Comparison of ENCODE assay signal across 11 cellular contexts in the genomic region with DNA sequence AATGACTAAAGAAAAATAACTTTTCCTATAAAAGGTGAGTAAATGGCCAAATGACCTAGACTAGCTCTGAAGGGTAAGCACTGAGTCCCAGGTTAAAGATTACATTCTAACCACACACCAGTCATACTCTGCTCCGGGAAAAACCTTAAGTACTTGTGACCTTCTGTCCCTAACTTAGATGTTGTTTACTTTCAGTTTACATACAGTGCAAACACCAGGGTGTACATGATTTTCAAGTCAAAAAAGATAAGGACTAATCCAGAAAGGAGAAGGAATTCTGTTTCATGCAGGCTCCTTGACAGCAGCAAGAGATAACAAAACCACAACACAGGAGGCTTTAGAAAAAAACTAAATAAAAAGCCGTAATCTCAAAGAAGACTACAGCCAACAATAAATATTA.
DNase-seq lines count a peak whose midpoint lies in the region; ATAC-seq and TF ChIP-seq lines count a peak whose summit lies in the region.
"Had no signal": no experiment of that assay in that cellular context is flagged by ENCODE, and none has a peak within 500 bp of the region (broad histone marks: within the 10 kb centered on the region; RNA-seq: fewer than 3 reads in every experiment).

No MANE protein-coding gene starts in this region.

- no peak overlapping the region for H2AFZ ChIP-seq in hepatocyte

- DNase-seq in hepatocyte (ENCODE audit: low spot score) (peak; percentile 38), SKM-1 (lab: John Stamatoyannopoulos, UW; ENCODE audit: unreplicated experiment) (no peak), MCF 10A (ENCODE audit: unreplicated experiment) (no peak), NK-92 (lab: John Stamatoyannopoulos, UW; ENCODE audit: unreplicated experiment) (no peak)
- DNase-seq in CD8-positive, alpha-beta T cell: no peak
- DNase-seq: activated B cell treated with CpG ODN at 0.5 μM for 24 hours, KG1 had no signal

- CTCF ChIA-PET in CD8-positive, alpha-beta T cell (lab: Charles Lee): no interaction called here
- CTCF ChIA-PET in MCF 10A (lab: Yijun Ruan, JAX): no interaction called here

- no peaks in the 10 kb centered on the region for H3K36me3 Mint-ChIP-seq in CD8-positive, alpha-beta T cell
- no peaks in the 10 kb centered on the region for H3K36me3 Mint-ChIP-seq in MCF 10A (ENCODE audit: insufficient read depth, unreplicated experiment)

- peak overlapping the region; percentile 75 for H3K27ac ChIP-seq in hepatocyte
- H3K27ac ChIP-seq in CD8-positive, alpha-beta T cell (ENCODE audit: low read depth, low read length): no peak overlapping the region
- H3K27ac ChIP-seq: neutrophil had no signal

- WGBS in hepatocyte (ENCODE audit: low lambda C conversion rate, missing lambda C conversion rate): 7% methylated on average over 2 of the region's 2 CpGs

- H3K4me1 ChIP-seq in hepatocyte (ENCODE audit: insufficient read depth): peaks cover 40% of the 10 kb centered on the region
- no peaks in the 10 kb centered on the region for H3K4me1 ChIP-seq in CD8-positive, alpha-beta T cell (ENCODE audit: insufficient read depth, low read length)

- H3K4me2 ChIP-seq in hepatocyte: peak overlapping the region; percentile 63

- no peak overlapping the region for H3K4me3 ChIP-seq in hepatocyte
- no peak overlapping the region for H3K4me3 ChIP-seq in CD8-positive, alpha-beta T cell (ENCODE audit: low read depth, low read length)

- intact Hi-C loops in CD8-positive, alpha-beta T cell (cut with DNase I, micrococcal nuclease): no loop called here
- intact Hi-C loops in MCF 10A (cut with micrococcal nuclease): no loop called here

- H3K4me3 Mint-ChIP-seq in CD8-positive, alpha-beta T cell: no peak overlapping the region
- no peak overlapping the region for H3K4me3 Mint-ChIP-seq in MCF 10A (ENCODE audit: unreplicated experiment)
- H3K4me3 Mint-ChIP-seq: activated B cell treated with CpG ODN at 0.5 μM for 24 hours had no signal

- ATAC-seq in GM18498 (IDR thresholded peaks at IDR 0.05; ENCODE audit: unreplicated experiment): peak; percentile 90
- ATAC-seq in GM21529 (IDR thresholded peaks at IDR 0.05; ENCODE audit: unreplicated experiment): peak; percentile 92
- peak; percentile 89 for ATAC-seq in HG03521 (IDR thresholded peaks at IDR 0.05; ENCODE audit: unreplicated experiment)
- no peak for ATAC-seq in CD8-positive, alpha-beta T cell

- H3K27ac Mint-ChIP-seq in CD8-positive, alpha-beta T cell: no peak overlapping the region
- H3K27ac Mint-ChIP-seq in MCF 10A (ENCODE audit: low read depth, unreplicated experiment): no peak overlapping the region
- H3K27ac Mint-ChIP-seq: activated B cell treated with CpG ODN at 0.5 μM for 24 hours had no signal

- H4K20me1 ChIP-seq in hepatocyte (ENCODE audit: insufficient read depth, poor library complexity, severe bottlenecking): no peaks in the 10 kb centered on the region

- BruUV-seq in MCF 10A (replicated peaks; lab: Mats Ljungman, UMichigan): no TSS peak

- no peaks in the 10 kb centered on the region for H3K27me3 ChIP-seq in hepatocyte
- no peaks in the 10 kb centered on the region for H3K27me3 ChIP-seq in CD8-positive, alpha-beta T cell (ENCODE audit: insufficient read depth, low read length)
- H3K27me3 ChIP-seq: neutrophil had no signal

- no peaks in the 10 kb centered on the region for H3K4me1 Mint-ChIP-seq in CD8-positive, alpha-beta T cell (ENCODE audit: low read depth)
- peaks cover 5% of the 10 kb centered on the region for H3K4me1 Mint-ChIP-seq in MCF 10A (ENCODE audit: insufficient read depth, unreplicated experiment)
- H3K4me1 Mint-ChIP-seq: activated B cell treated with CpG ODN at 0.5 μM for 24 hours had no signal

- H3K36me3 ChIP-seq in hepatocyte (replicated peaks; ENCODE audit: insufficient read depth, low read depth): no peaks in the 10 kb centered on the region
- no peaks in the 10 kb centered on the region for H3K36me3 ChIP-seq in CD8-positive, alpha-beta T cell (ENCODE audit: insufficient read depth, low read length)

- POLR2A ChIA-PET in CD8-positive, alpha-beta T cell (lab: Charles Lee): no interaction called here
- POLR2A ChIA-PET in MCF 10A (lab: Yijun Ruan, JAX): no interaction called here

- TF ChIP-seq CTCF in hepatocyte (IDR thresholded peaks at IDR 0.05; ENCODE audit: poor library complexity): no peak
- no peak for TF ChIP-seq CTCF in CD8-positive, alpha-beta T cell (IDR thresholded peaks at IDR 0.05)
- no peak for TF ChIP-seq CTCF in MCF 10A (IDR thresholded peaks at IDR 0.05; ENCODE audit: unreplicated experiment)

- no peaks in the 10 kb centered on the region for H3K9me2 ChIP-seq in hepatocyte (replicated peaks; ENCODE audit: insufficient read depth)

- H3K79me2 ChIP-seq in hepatocyte: no peaks in the 10 kb centered on the region

- no peaks in the 10 kb centered on the region for H3K9me3 ChIP-seq in hepatocyte (ENCODE audit: low read depth)
- H3K9me3 ChIP-seq in CD8-positive, alpha-beta T cell (ENCODE audit: low read length): no peaks in the 10 kb centered on the region
- H3K9me3 ChIP-seq: neutrophil had no signal

- no peaks in the 10 kb centered on the region for H3K27me3 Mint-ChIP-seq in CD8-positive, alpha-beta T cell (ENCODE audit: low read depth)
- no peaks in the 10 kb centered on the region for H3K27me3 Mint-ChIP-seq in MCF 10A (ENCODE audit: insufficient read depth, unreplicated experiment)

- no peaks in the 10 kb centered on the region for H3K9me3 Mint-ChIP-seq in CD8-positive, alpha-beta T cell
- H3K9me3 Mint-ChIP-seq in MCF 10A (ENCODE audit: unreplicated experiment): no peaks in the 10 kb centered on the region
- H3K9me3 Mint-ChIP-seq: activated B cell treated with CpG ODN at 0.5 μM for 24 hours had no signal
